11 cellular contexts compared by ENCODE assay signal in genomic region chr1:111141803-111142202, GRCh38. TPM values are rescaled to one million over a fixed set of nuclear protein-coding genes. Genes with fewer than 3 reads are reported as not detected.
A peak's percentile ranks its signal among the peaks of the same experiment; 100 is the strongest.
DNase-seq lines count a peak whose midpoint lies in the region; ATAC-seq and TF ChIP-seq lines count a peak whose summit lies in the region.
"Had no signal": no experiment of that assay in that cellular context is flagged by ENCODE, and none has a peak within 500 bp of the region (broad histone marks: within the 10 kb centered on the region; RNA-seq: fewer than 3 reads in every experiment).

No MANE protein-coding gene starts in this region.

- H3K36me3 ChIP-seq in right lobe of liver: no peaks in the 10 kb centered on the region

- peaks cover 52% of the 10 kb centered on the region for H3K4me1 Mint-ChIP-seq in activated CD8-positive, alpha-beta T cell treated with anti-CD3 and anti-CD28 coated beads, Interleukin-2, amount 10 ng/mL, durations not matched to agents 7 days and 5 days (ENCODE audit: low read depth)

- no peak for TF ChIP-seq POLR2A in right lobe of liver (IDR thresholded peaks at IDR 0.05)

- H3K27ac Mint-ChIP-seq in activated CD8-positive, alpha-beta T cell treated with anti-CD3 and anti-CD28 coated beads, Interleukin-2, amount 10 ng/mL, durations not matched to agents 7 days and 5 days: no peak overlapping the region

- DNase-seq in right cardiac atrium (no peak), Right ventricle myocardium superior (no peak), right lobe of liver (no peak), epidermal melanocyte (ENCODE audit: insufficient read length, low spot score) (no peak), Kasumi-1 (lab: John Stamatoyannopoulos, UW) (no peak), HuH-7 (ENCODE audit: low spot score) (no peak), HuH-7.5 (ENCODE audit: low spot score) (no peak)
- no peak for DNase-seq in activated CD8-positive, alpha-beta T cell treated with anti-CD3 and anti-CD28 coated beads, Interleukin-2, amount 10 ng/mL, durations not matched to agents 7 days and 5 days
- DNase-seq: kidney glomerular epithelial cell; NCI-H1694 treated with DMSO at 0.1 percent for 48 hours; stimulated activated CD4-positive, alpha-beta T cell treated with anti-CD3 and anti-CD28 coated beads, Interleukin-1b, Interleukin-23, amount 100 ng/mL, for 48 hours had no signal

- H3K27me3 ChIP-seq in right cardiac atrium (ENCODE audit: control insufficient read depth, insufficient read depth): no peaks in the 10 kb centered on the region
- H3K27me3 ChIP-seq in right lobe of liver: no peaks in the 10 kb centered on the region

- peaks cover 37% of the 10 kb centered on the region for H3K36me3 Mint-ChIP-seq in activated CD8-positive, alpha-beta T cell treated with anti-CD3 and anti-CD28 coated beads, Interleukin-2, amount 10 ng/mL, durations not matched to agents 7 days and 5 days (ENCODE audit: low read depth)

- WGBS in right cardiac atrium: 75% methylated on average over 2 of the region's 2 CpGs
- WGBS in right lobe of liver (ENCODE audit: insufficient coverage, low coverage, low lambda C conversion rate, missing lambda C conversion rate): 21% methylated on average over 1 of the region's 2 CpGs

- intact Hi-C loops in right cardiac atrium (cut with DNase I): no loop called here
- intact Hi-C loops in Right ventricle myocardium superior (cut with DNase I): no loop called here
- intact Hi-C loops in right lobe of liver (cut with DNase I): no loop called here

- H3K9me3 Mint-ChIP-seq in activated CD8-positive, alpha-beta T cell treated with anti-CD3 and anti-CD28 coated beads, Interleukin-2, amount 10 ng/mL, durations not matched to agents 7 days and 5 days (ENCODE audit: insufficient read depth): no peaks in the 10 kb centered on the region

- H3K4me3 Mint-ChIP-seq in activated CD8-positive, alpha-beta T cell treated with anti-CD3 and anti-CD28 coated beads, Interleukin-2, amount 10 ng/mL, durations not matched to agents 7 days and 5 days: peak overlapping the region; percentile 97

- H3K9me3 ChIP-seq in right cardiac atrium (ENCODE audit: control insufficient read depth, low read length) (no peaks in the 10 kb centered on the region), right lobe of liver (no peaks in the 10 kb centered on the region)

- H3K4me3 ChIP-seq in right cardiac atrium (ENCODE audit: low read length) (peak overlapping the region; percentile 14), right lobe of liver (peak overlapping the region in 2 of 3 donors; percentile 19 to 94)

- no peaks in the 10 kb centered on the region for H3K4me1 ChIP-seq in right cardiac atrium (ENCODE audit: control insufficient read depth, insufficient read depth, low read length)
- H3K4me1 ChIP-seq in right lobe of liver: peaks cover 0 to 45% (median 17%) of the 10 kb centered on the region in 4 donors

- H3K27me3 Mint-ChIP-seq in activated CD8-positive, alpha-beta T cell treated with anti-CD3 and anti-CD28 coated beads, Interleukin-2, amount 10 ng/mL, durations not matched to agents 7 days and 5 days (ENCODE audit: low read depth): no peaks in the 10 kb centered on the region

- no peak for TF ChIP-seq CTCF in right lobe of liver (IDR thresholded peaks at IDR 0.05)

- ATAC-seq in right cardiac atrium: no peak
- ATAC-seq in Right ventricle myocardium superior (ENCODE audit: poor library complexity): no peak
- ATAC-seq in activated CD8-positive, alpha-beta T cell treated with anti-CD3 and anti-CD28 coated beads, Interleukin-2, amount 10 ng/mL, durations not matched to agents 7 days and 5 days: no peak
- ATAC-seq in right lobe of liver: peak in 2 of 4 donors; percentile 16 to 29

- CTCF ChIA-PET in activated CD8-positive, alpha-beta T cell treated with anti-CD3 and anti-CD28 coated beads, Interleukin-2, amount 10 ng/mL, durations not matched to agents 7 days and 5 days (lab: Charles Lee): no interaction called here

- H3K27ac ChIP-seq in right cardiac atrium (ENCODE audit: low read length) (no peak overlapping the region), right lobe of liver (peak overlapping the region; percentile 83 to 90 (median 88))

- POLR2A ChIA-PET in activated CD8-positive, alpha-beta T cell treated with anti-CD3 and anti-CD28 coated beads, Interleukin-2, amount 10 ng/mL, durations not matched to agents 7 days and 5 days (lab: Charles Lee): interaction anchor here (0.9 to 1.0 kb wide), 3 partner anchors 45 to 613 kb away, joined by 3 to 4 read pairs (median 3); partner anchors contain the start of gene LRIF1

RNA-seq across cellular contexts. Expression of gene CEPT1, which starts 1.8 kb away (rescaled TPM):
- total RNA-seq in right cardiac atrium: 10 to 100 TPM; 17.8 to 20.2 (median 18.7) TPM
- 8.3 TPM for polyA plus RNA-seq in right cardiac atrium
- 11.6 TPM for total RNA-seq in Right ventricle myocardium superior
- 10 to 100 TPM; 36.6 to 37.5 TPM for total RNA-seq in activated CD8-positive, alpha-beta T cell treated with anti-CD3 and anti-CD28 coated beads, Interleukin-2, amount 10 ng/mL, durations not matched to agents 7 days and 5 days
- total RNA-seq in right lobe of liver: 10 to 100 TPM; 21.9 to 35.0 (median 27.8) TPM

RNA-seq across cellular contexts. Expression of gene DRAM2, which starts 1.9 kb away (rescaled TPM):
- total RNA-seq in right cardiac atrium (10 to 100 TPM; 37.9 to 48.7 (median 39.4) TPM), Right ventricle myocardium superior (38.6 TPM), right lobe of liver (10 to 100 TPM; 16.7 to 37.2 (median 22.9) TPM)
- polyA plus RNA-seq in right cardiac atrium: 36.4 TPM
- 10 to 100 TPM; 27.5 to 29.3 TPM for total RNA-seq in activated CD8-positive, alpha-beta T cell treated with anti-CD3 and anti-CD28 coated beads, Interleukin-2, amount 10 ng/mL, durations not matched to agents 7 days and 5 days

RNA-seq across cellular contexts. Expression of gene DENND2D, which starts 58.6 kb away (rescaled TPM):
- total RNA-seq in right cardiac atrium: 1 to 10 TPM; 2.1 to 4.5 (median 4.1) TPM
- 2.1 TPM for polyA plus RNA-seq in right cardiac atrium
- total RNA-seq in Right ventricle myocardium superior: 3.0 TPM
- total RNA-seq in activated CD8-positive, alpha-beta T cell treated with anti-CD3 and anti-CD28 coated beads, Interleukin-2, amount 10 ng/mL, durations not matched to agents 7 days and 5 days: 100 to 1,000 TPM; 262 to 275 TPM
- total RNA-seq in right lobe of liver: 10 to 100 TPM in 5 of 6 experiments, 1 to 10 TPM in 1; 9.6 to 18.6 (median 13.9) TPM

Comparison
In these comparisons a context has a peak if more than half of its experiments do, and no peak if none do; other contexts are left out.
1. RNA of gene DENND2D, which starts 58.6 kb away (total RNA-seq): 262 to 275 TPM in activated CD8-positive, alpha-beta T cell treated with anti-CD3 and anti-CD28 coated beads, Interleukin-2, amount 10 ng/mL, durations not matched to agents 7 days and 5 days; 9.6 to 18.6 TPM in right lobe of liver, 2.1 to 4.5 TPM in right cardiac atrium and 3.0 TPM in Right ventricle myocardium superior (single experiment); every median in the first group is over 10 times any median in the second.